In genomic region chr9:128370752-128371621, GRCh38 we compare ENCODE assay signal across 8 cellular contexts. TPM values are rescaled to one million over a fixed set of nuclear protein-coding genes. Genes with fewer than 3 reads are reported as not detected.
A peak's percentile ranks its signal among the peaks of the same experiment; 100 is the strongest.
DNase-seq lines count a peak whose midpoint lies in the region; ATAC-seq, FAIRE-seq and TF ChIP-seq lines count a peak whose summit lies in the region.

TSS of gene URM1 (plus strand) at chr9:128371374. CDS start at chr9:128371381, 7 bp downstream.

- no peaks in the 10 kb centered on the region for H3K9me3 ChIP-seq in right atrium auricular region

- peak; percentile 87 for ATAC-seq in GM18502 (IDR thresholded peaks at IDR 0.05; ENCODE audit: poor library complexity, unreplicated experiment)
- peak; percentile 81 for ATAC-seq in HG02970 (IDR thresholded peaks at IDR 0.05; ENCODE audit: low FRiP score, unreplicated experiment)

- peak within 1 kb of the TSS; percentile 86 to 87 for H3K4me3 ChIP-seq in right atrium auricular region

- H3K36me3 ChIP-seq in right atrium auricular region, result peaks cover 5% of the 10 kb centered on the region

- TF ChIP-seq CTCF in right atrium auricular region (IDR thresholded peaks at IDR 0.05), result no peak

- intact Hi-C loops in T-helper 2 cell treated with Interferon-gamma antibody and Interleukin-4, amounts not matched to agents 100 ng/mL and 5 ng/mL, for 36 hours (cut with micrococcal nuclease), result loop anchor here (1.0 to 5.0 kb wide), 7 partner anchors 9 to 180 kb away; partner anchors contain the start of genes COQ4, GLE1, GOLGA2 and ODF2

- no peak for FAIRE-seq in urothelium cell line (lab: Jason Lieb, UNC)

- DNase-seq in NCI-H1930 (lab: John Stamatoyannopoulos, UW) (peak; percentile 93), anterior cingulate cortex (lab: John Stamatoyannopoulos, UW) (peak; percentile 75 to 98 (median 95)), right atrium auricular region (ENCODE audit: low spot score) (peak; percentile 97), pulmonary artery endothelial cell (ENCODE audit: low read depth, low spot score) (peak; percentile 86), urothelium cell line (ENCODE audit: low spot score) (peak; percentile 98)

- H3K27me3 ChIP-seq in right atrium auricular region, result no peaks in the 10 kb centered on the region

- peak within 1 kb of the TSS; percentile 90 to 91 for H3K27ac ChIP-seq in right atrium auricular region

- H3K4me1 ChIP-seq in right atrium auricular region, result peaks cover 0 to 21% of the 10 kb centered on the region in 2 donors

RNA-seq across cellular contexts. Expression of gene URM1, which starts in this region (rescaled TPM):
- total RNA-seq in T-helper 2 cell treated with Interferon-gamma antibody and Interleukin-4, amounts not matched to agents 100 ng/mL and 5 ng/mL, for 36 hours, result 76.9 and 77.9 TPM in 2 replicates
- total RNA-seq in right atrium auricular region (10 to 100 TPM; 34.0 to 37.3 TPM), pulmonary artery endothelial cell (69.3 and 77.2 TPM in 2 replicates)

Comparison
In these comparisons a context has a peak if more than half of its experiments do, and no peak if none do; other contexts are left out.
1. Peak in every context shown above with its lines: DNase-seq, ATAC-seq, H3K4me3 ChIP-seq and H3K27ac ChIP-seq.